Comparison of ENCODE assay signal across 17 cellular contexts in genomic region chr10:95459446-95459845, GRCh38.
DNase-seq lines count a peak whose midpoint lies in the region; ATAC-seq and TF ChIP-seq lines count a peak whose summit lies in the region.
"Had no signal": no experiment of that assay in that cellular context is flagged by ENCODE, and none has a peak within 500 bp of the region (broad histone marks: within the 10 kb centered on the region; RNA-seq: fewer than 3 reads in every experiment).

No MANE protein-coding gene starts in this region.

- peaks cover 20% of the 10 kb centered on the region for H3K4me1 Mint-ChIP-seq in endothelial cell (ENCODE audit: unreplicated experiment)
- H3K4me1 Mint-ChIP-seq: natural killer cell had no signal

- H3K36me3 Mint-ChIP-seq in endothelial cell (ENCODE audit: low read depth, unreplicated experiment): peaks cover 19% of the 10 kb centered on the region
- H3K36me3 Mint-ChIP-seq: activated naive CD8-positive, alpha-beta T cell; CD8-positive, alpha-beta T cell; natural killer cell had no signal

- H3K79me2 ChIP-seq in smooth muscle cell (ENCODE audit: low read depth): no peaks in the 10 kb centered on the region

- peak overlapping the region; percentile 42 for H2AFZ ChIP-seq in smooth muscle cell (ENCODE audit: low read depth)

- no peak for ATAC-seq in HG03159 (IDR thresholded peaks at IDR 0.05; ENCODE audit: unreplicated experiment)
- no peak for ATAC-seq in HG02571 (IDR thresholded peaks at IDR 0.05; ENCODE audit: unreplicated experiment)
- ATAC-seq: CD8-positive, alpha-beta T cell; natural killer cell had no signal

- H3K9me3 ChIP-seq in SJCRH30 (replicated peaks) (no peaks in the 10 kb centered on the region), esophagus muscularis mucosa (no peaks in the 10 kb centered on the region), mesodermal cell (ENCODE audit: control insufficient read depth, low read length) (no peaks in the 10 kb centered on the region), smooth muscle cell (replicated peaks; ENCODE audit: low read depth) (no peaks in the 10 kb centered on the region)

- H3K4me3 ChIP-seq in SJCRH30 (peak overlapping the region; percentile 6; the same call in 1 of the 2 replicates), esophagus muscularis mucosa (no peak overlapping the region), mesodermal cell (ENCODE audit: extremely low read depth, insufficient read depth, low read length, poor library complexity, severe bottlenecking) (no peak overlapping the region), smooth muscle cell (peak overlapping the region; percentile 15)

- H3K27ac ChIP-seq in SJCRH30: peak overlapping the region; percentile 61
- peak overlapping the region; percentile 85 to 97 (median 94) for H3K27ac ChIP-seq in esophagus muscularis mucosa (replicated peaks in 1 of 4)
- peak overlapping the region; percentile 50 for H3K27ac ChIP-seq in mesodermal cell (ENCODE audit: low read depth, low read length, severe bottlenecking)
- peak overlapping the region; percentile 70 for H3K27ac ChIP-seq in smooth muscle cell (ENCODE audit: low read depth)

- no peaks in the 10 kb centered on the region for H3K9me3 Mint-ChIP-seq in endothelial cell (ENCODE audit: unreplicated experiment)
- H3K9me3 Mint-ChIP-seq: activated T-cell treated with anti-CD3 and anti-CD28 coated beads, Interleukin-2, amount 50 U/mL, for 24 hours; CD8-positive, alpha-beta T cell; natural killer cell had no signal

- H3K36me3 ChIP-seq in SJCRH30 (no peaks in the 10 kb centered on the region), esophagus muscularis mucosa (peaks cover 0 to 2% (median 0%) of the 10 kb centered on the region in 4 donors), mesodermal cell (ENCODE audit: control insufficient read depth, insufficient read depth, low read length) (no peaks in the 10 kb centered on the region), smooth muscle cell (ENCODE audit: low read depth) (no peaks in the 10 kb centered on the region)

- H3K4me1 ChIP-seq in SJCRH30 (peaks cover 17% of the 10 kb centered on the region), esophagus muscularis mucosa (peaks cover 50 to 100% (median 98%) of the 10 kb centered on the region in 4 donors), mesodermal cell (ENCODE audit: control insufficient read depth, insufficient read depth, low read length, poor library complexity, severe bottlenecking) (peaks cover 28% of the 10 kb centered on the region), smooth muscle cell (ENCODE audit: low read depth) (peaks cover 18% of the 10 kb centered on the region)

- TF ChIP-seq POLR2A in esophagus muscularis mucosa (IDR thresholded peaks at IDR 0.05; ENCODE audit: low read depth): no peak

- TF ChIP-seq CTCF in esophagus muscularis mucosa (IDR thresholded peaks at IDR 0.05) (no peak), smooth muscle cell (IDR thresholded peaks at IDR 0.05; ENCODE audit: borderline replicate concordance, insufficient read depth, poor library complexity, severe bottlenecking) (no peak), endothelial cell (IDR thresholded peaks at IDR 0.05; ENCODE audit: unreplicated experiment) (no peak)

- peak overlapping the region; percentile 81 for H3K4me2 ChIP-seq in smooth muscle cell

- intact Hi-C loops in esophagus muscularis mucosa (cut with DNase I): no loop called here

- peaks cover 4% of the 10 kb centered on the region for H3F3A ChIP-seq in smooth muscle cell (ENCODE audit: low read depth)

- no peaks in the 10 kb centered on the region for H4K20me1 ChIP-seq in smooth muscle cell (ENCODE audit: low read depth)

- H3K4me3 Mint-ChIP-seq in endothelial cell (ENCODE audit: unreplicated experiment): no peak overlapping the region
- H3K4me3 Mint-ChIP-seq: activated naive CD8-positive, alpha-beta T cell; activated T-cell treated with anti-CD3 and anti-CD28 coated beads, Interleukin-2, amount 50 U/mL, for 24 hours; CD8-positive, alpha-beta T cell; natural killer cell had no signal

- H3K27ac Mint-ChIP-seq in endothelial cell (ENCODE audit: unreplicated experiment): no peak overlapping the region
- H3K27ac Mint-ChIP-seq: activated naive CD8-positive, alpha-beta T cell; activated T-cell treated with anti-CD3 and anti-CD28 coated beads, Interleukin-2, amount 50 U/mL, for 24 hours; CD8-positive, alpha-beta T cell; natural killer cell had no signal

- TF ChIP-seq EP300 in esophagus muscularis mucosa (IDR thresholded peaks at IDR 0.05): no peak

- DNase-seq in SJCRH30 (peak; percentile 24 to 57), esophagus muscularis mucosa (ENCODE audit: extremely low spot score) (no peak), smooth muscle cell (lab: John Stamatoyannopoulos, UW; ENCODE audit: unreplicated experiment) (peak; percentile 39), endothelial cell (ENCODE audit: low spot score) (no peak)
- no peak for DNase-seq in stimulated activated naive CD4-positive, alpha-beta T cell treated with Interleukin-2 at 50 U/mL for 16 hours (lab: John Stamatoyannopoulos, UW)
- DNase-seq: activated CD4-positive, alpha-beta T cell treated with anti-CD3 and anti-CD28 coated beads, Interleukin-2, amount 50 U/mL, for 4 hours; activated T-cell treated with anti-CD3 and anti-CD28 coated beads, Interleukin-2, amount 50 U/mL, for 24 hours; CD8-positive, alpha-beta T cell; EL; natural killer cell; NCI-H2029; NCI-H524 treated with DMSO at 0.1 percent for 48 hours; stimulated activated CD4-positive, alpha-beta T cell treated with anti-CD3 and anti-CD28 coated beads, Interleukin-4, amount 100 ng/mL, for 1 hour had no signal

- no peaks in the 10 kb centered on the region for H3K27me3 Mint-ChIP-seq in endothelial cell (ENCODE audit: unreplicated experiment)
- H3K27me3 Mint-ChIP-seq: activated naive CD8-positive, alpha-beta T cell had no signal

- peak overlapping the region; percentile 38 for H3K9ac ChIP-seq in smooth muscle cell (ENCODE audit: low read depth)

- H3K27me3 ChIP-seq in SJCRH30: no peaks in the 10 kb centered on the region
- H3K27me3 ChIP-seq in esophagus muscularis mucosa: no peaks in the 10 kb centered on the region
- H3K27me3 ChIP-seq in smooth muscle cell (ENCODE audit: low read depth): no peaks in the 10 kb centered on the region

- WGBS in esophagus muscularis mucosa: 51% methylated on average over 6 of the region's 6 CpGs
- WGBS in mesodermal cell (ENCODE audit: insufficient coverage in 2 of 2), 2 experiments: 54 to 74% methylated on average over 3 to 4 of the region's 6 CpGs
- WGBS in smooth muscle cell (ENCODE audit: low lambda C conversion rate): 23% methylated on average over 6 of the region's 6 CpGs

Comparison
In these comparisons a context has a peak if more than half of its experiments do, and no peak if none do; other contexts are left out.
1. DNase-seq: peak in SJCRH30 (2 of 2) and smooth muscle cell (single experiment); none in esophagus muscularis mucosa (single experiment), endothelial cell (single experiment) and stimulated activated naive CD4-positive, alpha-beta T cell treated with Interleukin-2 at 50 U/mL for 16 hours (single experiment).
2. H3K4me3 ChIP-seq: peak in SJCRH30 (single experiment) and smooth muscle cell (single experiment); none in esophagus muscularis mucosa (0 of 4) and mesodermal cell (single experiment).
3. Peak in every context shown above with its lines, with median percentiles within 50 percentile points of each other: H3K27ac ChIP-seq.